In genomic region chr2:129849559-129850160, GRCh38 we compare ENCODE assay signal across 9 cellular contexts.
DNase-seq lines count a peak whose midpoint lies in the region; ATAC-seq and TF ChIP-seq lines count a peak whose summit lies in the region.
"Had no signal": no experiment of that assay in that cellular context is flagged by ENCODE, and none has a peak within 500 bp of the region (broad histone marks: within the 10 kb centered on the region; RNA-seq: fewer than 3 reads in every experiment).

No MANE protein-coding gene starts in this region.

- no peak overlapping the region for H3K27ac Mint-ChIP-seq in stimulated activated effector memory CD8-positive, alpha-beta T cell treated with anti-CD3 and anti-CD28 coated beads, Interleukin-12 subunit alpha, Interleukin-12 subunit beta, amount 100 ng/mL, for 72 hours
- H3K27ac Mint-ChIP-seq in activated CD4-positive, alpha-beta memory T cell treated with anti-CD3 and anti-CD28 coated beads for 36 hours, result no peak overlapping the region

- no peaks in the 10 kb centered on the region for H3K9me3 ChIP-seq in ascending aorta
- H3K9me3 ChIP-seq in hepatocyte (ENCODE audit: low read depth), result no peaks in the 10 kb centered on the region

- POLR2A ChIA-PET in activated CD4-positive, alpha-beta memory T cell treated with anti-CD3 and anti-CD28 coated beads for 36 hours (lab: Charles Lee), result no interaction called here

- intact Hi-C loops in ascending aorta (cut with DNase I), result no loop called here
- intact Hi-C loops in activated CD4-positive, alpha-beta memory T cell treated with anti-CD3 and anti-CD28 coated beads for 36 hours (cut with micrococcal nuclease), result loop anchor here (2.0 to 10.0 kb wide), 3 partner anchors 27 to 1525 kb away; no protein-coding TSS in a partner anchor

- no peaks in the 10 kb centered on the region for H3K36me3 Mint-ChIP-seq in stimulated activated effector memory CD8-positive, alpha-beta T cell treated with anti-CD3 and anti-CD28 coated beads, Interleukin-12 subunit alpha, Interleukin-12 subunit beta, amount 100 ng/mL, for 72 hours
- no peaks in the 10 kb centered on the region for H3K36me3 Mint-ChIP-seq in activated CD4-positive, alpha-beta memory T cell treated with anti-CD3 and anti-CD28 coated beads for 36 hours

- H3K79me2 ChIP-seq in hepatocyte, result no peaks in the 10 kb centered on the region

- DNase-seq in AG09309 (ENCODE audit: low read depth) (peak; percentile 34), GM13977 (ENCODE audit: low spot score) (peak; percentile 68), NCI-H2227 (lab: John Stamatoyannopoulos, UW; ENCODE audit: unreplicated experiment) (peak; percentile 91), ascending aorta (ENCODE audit: low spot score in 2 of 2) (no peak), hepatocyte (ENCODE audit: low spot score) (peak; percentile 84)
- DNase-seq in stimulated activated effector memory CD8-positive, alpha-beta T cell treated with anti-CD3 and anti-CD28 coated beads, Interleukin-12 subunit alpha, Interleukin-12 subunit beta, amount 100 ng/mL, for 72 hours (ENCODE audit: low spot score in 2 of 2), result no peak
- DNase-seq in activated CD4-positive, alpha-beta memory T cell treated with anti-CD3 and anti-CD28 coated beads for 36 hours, result no peak

- no peak overlapping the region for H2AFZ ChIP-seq in hepatocyte

- no peaks in the 10 kb centered on the region for H3K4me1 Mint-ChIP-seq in stimulated activated effector memory CD8-positive, alpha-beta T cell treated with anti-CD3 and anti-CD28 coated beads, Interleukin-12 subunit alpha, Interleukin-12 subunit beta, amount 100 ng/mL, for 72 hours
- H3K4me1 Mint-ChIP-seq in activated CD4-positive, alpha-beta memory T cell treated with anti-CD3 and anti-CD28 coated beads for 36 hours (ENCODE audit: low read depth), result no peaks in the 10 kb centered on the region

- no peaks in the 10 kb centered on the region for H3K9me3 Mint-ChIP-seq in stimulated activated effector memory CD8-positive, alpha-beta T cell treated with anti-CD3 and anti-CD28 coated beads, Interleukin-12 subunit alpha, Interleukin-12 subunit beta, amount 100 ng/mL, for 72 hours
- no peaks in the 10 kb centered on the region for H3K9me3 Mint-ChIP-seq in activated CD4-positive, alpha-beta memory T cell treated with anti-CD3 and anti-CD28 coated beads for 36 hours

- peak overlapping the region; percentile 33 for H3K4me2 ChIP-seq in hepatocyte

- H3K27ac ChIP-seq in ascending aorta (no peak overlapping the region), hepatocyte (no peak overlapping the region)
- H3K27ac ChIP-seq: skin epidermis had no signal

- in situ Hi-C loops in GM13977 (cut with MboI; ENCODE audit: low pct_unique_long_range_greater_than_20kb, low sequenced_read_pairs, unreplicated experiment), result loop anchor here (25.0 kb wide), 1 partner anchor 1112 kb away; no protein-coding TSS in a partner anchor

- H3K27me3 ChIP-seq in ascending aorta (no peaks in the 10 kb centered on the region), hepatocyte (no peaks in the 10 kb centered on the region)

- no peaks in the 10 kb centered on the region for H3K9me2 ChIP-seq in hepatocyte (replicated peaks; ENCODE audit: insufficient read depth)

- peaks cover 16% of the 10 kb centered on the region for H3K27me3 Mint-ChIP-seq in activated CD4-positive, alpha-beta memory T cell treated with anti-CD3 and anti-CD28 coated beads for 36 hours

- no peaks in the 10 kb centered on the region for H4K20me1 ChIP-seq in hepatocyte (ENCODE audit: insufficient read depth, poor library complexity, severe bottlenecking)

- no peak overlapping the region for H3K4me3 Mint-ChIP-seq in stimulated activated effector memory CD8-positive, alpha-beta T cell treated with anti-CD3 and anti-CD28 coated beads, Interleukin-12 subunit alpha, Interleukin-12 subunit beta, amount 100 ng/mL, for 72 hours
- H3K4me3 Mint-ChIP-seq in activated CD4-positive, alpha-beta memory T cell treated with anti-CD3 and anti-CD28 coated beads for 36 hours, result no peak overlapping the region

- CTCF ChIA-PET in activated CD4-positive, alpha-beta memory T cell treated with anti-CD3 and anti-CD28 coated beads for 36 hours (lab: Charles Lee), result interaction anchor here (0.9 kb wide), 1 partner anchor 10 kb away, joined by 5 read pairs; no protein-coding TSS in a partner anchor

- TF ChIP-seq CTCF in AG09309 (IDR thresholded peaks at IDR 0.05; ENCODE audit: control insufficient read depth, insufficient read depth, low read depth, low read length, missing control alignments) (peak; percentile 51), GM13977 (IDR thresholded peaks at IDR 0.05; ENCODE audit: extremely low read depth, insufficient read depth, missing control alignments) (peak; percentile 58), ascending aorta (IDR thresholded peaks at IDR 0.05) (peak; percentile 23 to 57 (median 42)), hepatocyte (IDR thresholded peaks at IDR 0.05; ENCODE audit: poor library complexity) (peak; percentile 78)

- H3K36me3 ChIP-seq in ascending aorta (no peaks in the 10 kb centered on the region), hepatocyte (replicated peaks; ENCODE audit: insufficient read depth, low read depth) (no peaks in the 10 kb centered on the region)

- peak; percentile 65 for ATAC-seq in HG03097 (IDR thresholded peaks at IDR 0.05; ENCODE audit: low FRiP score, unreplicated experiment)
- peak; percentile 63 for ATAC-seq in stimulated activated effector memory CD8-positive, alpha-beta T cell treated with anti-CD3 and anti-CD28 coated beads, Interleukin-12 subunit alpha, Interleukin-12 subunit beta, amount 100 ng/mL, for 72 hours

- H3K4me1 ChIP-seq in ascending aorta (no peaks in the 10 kb centered on the region), hepatocyte (ENCODE audit: insufficient read depth) (no peaks in the 10 kb centered on the region)

- WGBS in hepatocyte (ENCODE audit: low lambda C conversion rate, missing lambda C conversion rate), result 18% methylated on average over 6 of the region's 6 CpGs

- H3K4me3 ChIP-seq in AG09309 (ENCODE audit: control insufficient read depth, low read depth, low read length) (no peak overlapping the region), ascending aorta (no peak overlapping the region), hepatocyte (no peak overlapping the region)
- H3K4me3 ChIP-seq: skin epidermis had no signal

Comparison
In these comparisons a context has a peak if more than half of its experiments do, and no peak if none do; other contexts are left out.
1. DNase-seq: peak in AG09309 (single experiment), GM13977 (single experiment), NCI-H2227 (single experiment) and hepatocyte (single experiment); none in ascending aorta (0 of 2), stimulated activated effector memory CD8-positive, alpha-beta T cell treated with anti-CD3 and anti-CD28 coated beads, Interleukin-12 subunit alpha, Interleukin-12 subunit beta, amount 100 ng/mL, for 72 hours (0 of 2) and activated CD4-positive, alpha-beta memory T cell treated with anti-CD3 and anti-CD28 coated beads for 36 hours (single experiment).
2. Peak in every context shown above with its lines, with median percentiles within 50 percentile points of each other: CTCF ChIP-seq.